Comparison of ENCODE assay signal across 2 cellular contexts in genomic region chr22:38112361-38112760, GRCh38.
TF ChIP-seq lines count a peak whose summit lies in the region.

No MANE protein-coding gene starts in this region.

TF ChIP-seq in HEK293, 187 proteins besides CTCF, POLR2A, EP300 and RAD21:
- TF ChIP-seq KLF1 (tag by site-specific recombination; IDR thresholded peaks at IDR 0.05) (peak; percentile 84), ZNF473 (tag by site-specific recombination; IDR thresholded peaks at IDR 0.05) (no peak)

TF ChIP-seq in H1, 55 proteins besides CTCF, POLR2A, EP300 and RAD21:
- TF ChIP-seq BACH1 (IDR thresholded peaks at IDR 0.05; ENCODE audit: low read length) (no peak), TAF7 (optimal IDR thresholded peaks at IDR 0.05; ENCODE audit: borderline replicate concordance, low read depth, low read length) (no peak), CBX5 (IDR thresholded peaks at IDR 0.05; ENCODE audit: low read depth, low read length) (no peak), BCL11A (IDR thresholded peaks at IDR 0.05; ENCODE audit: low read depth in 2 of 2, low read length in 2 of 2) (no peak), KDM1A (IDR thresholded peaks at IDR 0.05; ENCODE audit: borderline replicate concordance, low read length) (no peak), CTBP2 (IDR thresholded peaks at IDR 0.05; ENCODE audit: borderline replicate concordance, insufficient read depth, insufficient read length, low read length) (no peak), SUZ12 (IDR thresholded peaks at IDR 0.05; ENCODE audit: low read length) (no peak), POU5F1 (IDR thresholded peaks at IDR 0.05; ENCODE audit: low read depth, low read length) (no peak), RBBP5 (IDR thresholded peaks at IDR 0.05; ENCODE audit: borderline replicate concordance, low read depth, low read length) (no peak), ATF2 (IDR thresholded peaks at IDR 0.05; ENCODE audit: low read length) (no peak), FOSL1 (IDR thresholded peaks at IDR 0.05; ENCODE audit: insufficient read depth, low read depth, low read length) (no peak), SIN3A (conservative IDR thresholded peaks at IDR 0.05 in 1 of 2, IDR thresholded peaks at IDR 0.05 in 1 of 2; ENCODE audit: low read depth in 1 of 2, low read length in 2 of 2) (no peak)
